ENCODE assay signal across 26 cellular contexts in genomic region chr22:45026511-45026910, GRCh38. TPM values are rescaled to one million over a fixed set of nuclear protein-coding genes. Genes with fewer than 3 reads are reported as not detected.
"Had no signal": no experiment of that assay in that cellular context is flagged by ENCODE, and none has a peak within 500 bp of the region (broad histone marks: within the 10 kb centered on the region; RNA-seq: fewer than 3 reads in every experiment).

No MANE protein-coding gene starts in this region.

- FAIRE-seq: frontal cortex, kidney, small intestine had no signal

- H2AFZ ChIP-seq: parathyroid adenoma had no signal

- H3K9ac ChIP-seq: parathyroid adenoma had no signal

- H3K27ac ChIP-seq: dorsolateral prefrontal cortex, neutrophil, parathyroid adenoma, right lobe of liver, suprapubic skin, transverse colon, upper lobe of right lung, uterus had no signal

- H3K4me1 ChIP-seq: parathyroid adenoma, right lobe of liver, suprapubic skin, transverse colon, upper lobe of right lung, uterus had no signal

- H3K36me3 ChIP-seq: neutrophil, right lobe of liver, suprapubic skin, transverse colon, upper lobe of right lung, uterus had no signal

- H3K9me3 ChIP-seq: mucosa of descending colon, neutrophil, right lobe of liver, suprapubic skin, transverse colon, upper lobe of right lung, uterus had no signal

- H3K79me2 ChIP-seq: parathyroid adenoma had no signal

- ATAC-seq: left lobe of liver; mucosa of descending colon; natural killer cell treated with Interleukin-12 subunit alpha and Interleukin-12 subunit beta and Interleukin-15 and Interleukin-18, amount 100 ng/mL, for 72 hours; right lobe of liver; stimulated activated naive B cell treated with anti-CD40 and anti-IgM and Interleukin-4, amounts not matched to agents 10 μg/mL and 1 μg/mL and 100 μg/mL, for 72 hours; stimulated activated naive CD8-positive, alpha-beta T cell treated with anti-CD3 and anti-CD28 coated beads, Interleukin-15, amount 100 ng/mL, for 72 hours; upper lobe of right lung had no signal

- H3K27me3 ChIP-seq: right lobe of liver, uterus had no signal

- H3K4me3 ChIP-seq: dorsolateral prefrontal cortex, mucosa of descending colon, right lobe of liver, suprapubic skin, transverse colon, upper lobe of right lung, uterus had no signal

- DNase-seq: dorsolateral prefrontal cortex; effector CD4-positive, alpha-beta T cell; head of caudate nucleus; kidney; mesenchymal stem cell; mucosa of descending colon; naive B cell; small intestine; stimulated activated CD4-positive, alpha-beta T cell treated with anti-CD3 and anti-CD28 coated beads, Interleukin-15, amount 100 ng/mL, for 24 hours; stimulated activated CD4-positive, alpha-beta T cell treated with anti-CD3 and anti-CD28 coated beads, Interleukin-2, amount 100 ng/mL, for 48 hours; stimulated activated naive B cell treated with anti-CD40 and anti-IgM and Interleukin-4, amounts not matched to agents 10 μg/mL and 1 μg/mL and 100 μg/mL, for 72 hours; stimulated activated naive CD8-positive, alpha-beta T cell treated with anti-CD3 and anti-CD28 coated beads, Interleukin-15, amount 100 ng/mL, for 72 hours; transverse colon; upper lobe of right lung; uterus had no signal

RNA-seq across cellular contexts. Expression of gene PHF21B, which starts 16.7 kb away (rescaled TPM):
- total RNA-seq: fibroblast of villous mesenchyme, glomerular endothelial cell, left lobe of liver, liver, lung microvascular endothelial cell, right lobe of liver, suprapubic skin, transverse colon had no signal
- polyA plus RNA-seq: liver had no signal
